ENCODE assay signal across 2 cellular contexts in the genomic region with DNA sequence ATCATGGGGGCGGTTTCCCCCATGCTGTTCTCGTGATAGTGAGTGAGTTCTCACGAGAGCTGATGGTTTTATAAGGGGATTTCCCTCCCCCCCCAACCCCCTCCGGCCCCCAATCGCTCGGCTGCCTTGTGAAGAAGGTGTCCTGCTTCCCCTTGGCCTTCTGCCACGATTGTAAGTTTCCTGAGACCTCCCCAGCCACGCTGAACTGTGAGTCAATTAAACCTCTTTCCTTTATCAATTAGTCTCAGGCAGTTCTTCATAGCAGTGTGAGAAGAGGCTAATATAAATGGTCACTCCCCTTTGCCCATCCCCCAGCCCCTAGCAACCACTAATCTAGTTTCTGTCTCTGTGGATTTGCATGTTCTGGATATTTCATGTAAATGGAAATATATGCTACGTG.
TF ChIP-seq lines count a peak whose summit lies in the region.

No MANE protein-coding gene starts in this region.

TF ChIP-seq in GM12878, 131 proteins besides CTCF, POLR2A, EP300 and RAD21:
- no peak for TF ChIP-seq PAX5 (IDR thresholded peaks at IDR 0.05; ENCODE audit: borderline replicate concordance, low read depth, low read length)
- TF ChIP-seq CHD1 (IDR thresholded peaks at IDR 0.05; ENCODE audit: low read depth, low read length) = no peak
- TF ChIP-seq ZNF217 (IDR thresholded peaks at IDR 0.05) = no peak
- TF ChIP-seq SUZ12 (IDR thresholded peaks at IDR 0.05; ENCODE audit: unreplicated experiment) = no peak
- TF ChIP-seq KDM1A (IDR thresholded peaks at IDR 0.05; ENCODE audit: borderline replicate concordance) = no peak
- no peak for TF ChIP-seq EZH2 (IDR thresholded peaks at IDR 0.05; ENCODE audit: borderline replicate concordance, control insufficient read depth, low read depth, low read length)
- no peak for TF ChIP-seq MYC (IDR thresholded peaks at IDR 0.05; ENCODE audit: insufficient read depth, insufficient read length, insufficient replicate concordance, low read length, severe bottlenecking)
- no peak for TF ChIP-seq CBX5 (IDR thresholded peaks at IDR 0.05; ENCODE audit: low read depth)
- no peak for TF ChIP-seq RELA (IDR thresholded peaks at IDR 0.05; ENCODE audit: borderline replicate concordance, partially characterized antibody)
- TF ChIP-seq TARDBP (IDR thresholded peaks at IDR 0.05; ENCODE audit: borderline replicate concordance) = no peak
- no peak for TF ChIP-seq ZBED1 (IDR thresholded peaks at IDR 0.05; ENCODE audit: borderline replicate concordance)
- TF ChIP-seq HSF1 (IDR thresholded peaks at IDR 0.05; ENCODE audit: low read depth, low read length) = no peak
- TF ChIP-seq ZBTB40 (IDR thresholded peaks at IDR 0.05; ENCODE audit: borderline replicate concordance) = no peak
- TF ChIP-seq POU2F2 (IDR thresholded peaks at IDR 0.05; ENCODE audit: borderline replicate concordance, low read depth, low read length) = no peak
- no peak for TF ChIP-seq CEBPB (IDR thresholded peaks at IDR 0.05; ENCODE audit: borderline replicate concordance in 1 of 2, low read depth in 2 of 2, low read length in 2 of 2)
- no peak for TF ChIP-seq RAD51 (IDR thresholded peaks at IDR 0.05)
- TF ChIP-seq ZSCAN29 (IDR thresholded peaks at IDR 0.05) = no peak

TF ChIP-seq in endothelial cell of umbilical vein, 7 proteins besides CTCF, POLR2A, EP300 and RAD21:
- TF ChIP-seq JUN (IDR thresholded peaks at IDR 0.05; ENCODE audit: borderline replicate concordance, insufficient read depth, insufficient read length, low read depth) = no peak
- no peak for TF ChIP-seq FOS (IDR thresholded peaks at IDR 0.05; ENCODE audit: borderline replicate concordance, insufficient read depth, low read length)
- TF ChIP-seq MYC (IDR thresholded peaks at IDR 0.05; ENCODE audit: low read depth, low read length) = no peak
